In the genomic region with DNA sequence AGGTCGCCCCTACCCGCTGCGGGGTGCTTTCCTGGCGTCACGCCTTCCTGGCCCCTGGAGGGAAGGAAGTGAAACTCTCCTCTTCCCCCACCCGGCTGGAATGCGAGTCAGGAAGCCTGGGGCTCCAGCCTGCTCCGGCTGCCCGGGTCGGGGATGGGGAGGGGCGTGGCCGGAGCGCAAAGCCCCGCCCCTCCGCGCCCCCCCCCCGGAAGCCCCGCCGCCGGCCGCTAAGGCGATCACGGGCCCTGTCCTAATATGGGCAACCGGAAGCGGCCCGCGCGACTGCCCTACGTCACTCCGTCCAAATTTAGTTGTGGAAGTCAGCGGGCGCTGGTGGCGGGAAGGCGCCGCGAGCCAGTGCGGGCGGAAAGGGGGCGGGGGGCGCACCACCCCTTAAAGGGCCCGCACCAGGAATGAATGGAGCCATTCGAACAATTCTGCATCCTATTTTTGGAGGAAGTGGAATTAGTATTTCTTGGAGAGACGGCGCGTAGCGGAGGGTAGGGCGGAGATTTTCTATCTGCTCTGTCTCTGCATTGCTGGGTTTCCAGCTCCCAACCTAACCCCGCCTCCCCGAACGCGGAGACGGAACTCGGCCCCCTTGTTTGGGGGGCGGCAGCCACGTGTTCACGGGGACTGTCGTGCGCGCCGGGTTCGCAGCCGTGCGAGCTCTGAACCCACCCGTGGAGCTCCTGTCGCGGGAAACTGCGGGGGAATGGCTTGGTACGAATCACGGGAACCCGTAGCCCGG, we compare ENCODE assay signal across 1 cellular context.
TF ChIP-seq lines count a peak whose summit lies in the region.

No MANE protein-coding gene starts in this region.

TF ChIP-seq in K562, 482 proteins besides CTCF, POLR2A, EP300 and RAD21 (continued from another document):
- TF ChIP-seq, protein P1, sequence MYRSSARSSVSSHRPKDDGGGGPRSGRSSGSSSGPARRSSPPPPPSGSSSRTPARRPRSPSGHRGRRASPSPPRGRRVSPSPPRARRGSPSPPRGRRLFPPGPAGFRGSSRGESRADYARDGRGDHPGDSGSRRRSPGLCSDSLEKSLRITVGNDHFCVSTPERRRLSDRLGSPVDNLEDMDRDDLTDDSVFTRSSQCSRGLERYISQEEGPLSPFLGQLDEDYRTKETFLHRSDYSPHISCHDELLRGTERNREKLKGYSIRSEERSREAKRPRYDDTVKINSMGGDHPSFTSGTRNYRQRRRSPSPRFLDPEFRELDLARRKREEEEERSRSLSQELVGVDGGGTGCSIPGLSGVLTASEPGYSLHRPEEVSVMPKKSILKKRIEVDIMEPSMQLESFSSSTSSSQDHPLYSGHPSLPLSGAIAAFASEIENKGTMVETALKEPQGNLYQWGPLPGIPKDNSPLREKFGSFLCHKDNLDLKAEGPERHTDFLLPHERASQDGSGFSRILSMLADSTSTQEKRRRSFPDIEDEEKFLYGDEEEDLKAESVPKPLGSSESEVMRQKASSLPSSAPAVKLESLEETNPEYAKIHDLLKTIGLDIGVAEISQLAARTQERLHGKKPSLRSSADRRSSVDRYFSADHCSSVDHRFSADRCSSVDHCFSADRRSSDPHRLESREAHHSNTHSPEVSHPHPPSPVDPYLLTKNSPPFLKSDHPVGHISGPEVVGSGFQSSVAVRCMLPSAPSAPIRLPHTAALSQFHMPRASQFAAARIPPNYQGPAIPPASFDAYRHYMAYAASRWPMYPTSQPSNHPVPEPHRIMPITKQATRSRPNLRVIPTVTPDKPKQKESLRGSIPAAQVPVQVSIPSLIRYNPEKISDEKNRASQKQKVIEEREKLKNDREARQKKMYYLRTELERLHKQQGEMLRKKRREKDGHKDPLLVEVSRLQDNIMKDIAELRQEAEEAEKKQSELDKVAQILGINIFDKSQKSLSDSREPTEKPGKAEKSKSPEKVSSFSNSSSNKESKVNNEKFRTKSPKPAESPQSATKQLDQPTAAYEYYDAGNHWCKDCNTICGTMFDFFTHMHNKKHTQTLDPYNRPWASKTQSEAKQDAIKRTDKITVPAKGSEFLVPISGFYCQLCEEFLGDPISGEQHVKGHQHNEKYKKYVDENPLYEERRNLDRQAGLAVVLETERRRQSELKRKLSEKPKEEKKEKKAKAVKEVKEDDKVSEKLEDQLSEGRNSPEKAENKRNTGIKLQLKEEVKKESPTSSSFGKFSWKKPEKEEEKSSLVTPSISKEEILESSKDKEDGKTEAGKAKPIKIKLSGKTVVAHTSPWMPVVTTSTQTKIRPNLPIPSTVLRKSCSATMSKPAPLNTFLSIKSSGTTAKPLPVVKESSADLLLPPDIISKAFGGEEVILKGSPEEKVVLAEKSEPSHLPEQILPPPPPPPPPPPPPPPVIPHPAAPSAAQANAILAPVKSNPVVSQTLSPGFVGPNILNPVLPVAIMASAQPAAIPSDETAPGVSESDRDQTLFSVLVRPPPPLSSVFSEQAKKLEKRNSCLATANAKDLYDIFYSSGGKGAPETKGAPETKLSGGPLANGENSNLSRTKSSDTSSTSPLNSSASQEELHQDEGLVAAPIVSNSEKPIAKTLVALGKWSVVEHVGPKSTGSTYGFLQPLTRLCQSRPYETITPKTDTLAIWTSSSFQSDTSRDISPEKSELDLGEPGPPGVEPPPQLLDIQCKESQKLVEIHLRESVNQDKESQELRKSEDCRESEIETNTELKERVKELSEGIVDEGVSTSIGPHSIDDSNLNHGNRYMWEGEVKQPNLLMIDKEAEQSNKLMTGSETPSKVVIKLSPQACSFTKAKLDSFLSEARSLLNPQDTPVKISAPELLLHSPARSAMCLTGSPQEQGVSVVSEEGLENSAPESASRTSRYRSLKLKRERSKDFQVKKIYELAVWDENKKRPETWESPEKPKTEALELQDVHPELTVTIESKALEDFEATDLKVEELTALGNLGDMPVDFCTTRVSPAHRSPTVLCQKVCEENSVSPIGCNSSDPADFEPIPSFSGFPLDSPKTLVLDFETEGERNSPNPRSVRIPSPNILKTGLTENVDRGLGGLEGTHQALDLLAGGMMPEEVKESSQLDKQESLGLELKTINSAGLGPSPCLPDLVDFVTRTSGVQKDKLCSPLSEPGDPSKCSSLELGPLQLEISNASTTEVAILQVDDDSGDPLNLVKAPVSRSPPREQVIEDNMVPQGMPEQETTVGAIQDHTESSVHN (IDR thresholded peaks at IDR 0.05; ENCODE audit: borderline replicate concordance in 1 of 2, low read depth in 1 of 2): no peak
- no peak for TF ChIP-seq FOXJ3 (CRISPR knock-in tag; IDR thresholded peaks at IDR 0.05)
- 0 out of 2 replicates have a peak, but pooled peaks have one; percentile 37 for TF ChIP-seq ESRRA (IDR thresholded peaks at IDR 0.05; ENCODE audit: borderline replicate concordance, low read depth)
TF ChIP-seq in K562: peak in this region for 128.
